Comparison of ENCODE assay signal across 19 cellular contexts in the genomic region with DNA sequence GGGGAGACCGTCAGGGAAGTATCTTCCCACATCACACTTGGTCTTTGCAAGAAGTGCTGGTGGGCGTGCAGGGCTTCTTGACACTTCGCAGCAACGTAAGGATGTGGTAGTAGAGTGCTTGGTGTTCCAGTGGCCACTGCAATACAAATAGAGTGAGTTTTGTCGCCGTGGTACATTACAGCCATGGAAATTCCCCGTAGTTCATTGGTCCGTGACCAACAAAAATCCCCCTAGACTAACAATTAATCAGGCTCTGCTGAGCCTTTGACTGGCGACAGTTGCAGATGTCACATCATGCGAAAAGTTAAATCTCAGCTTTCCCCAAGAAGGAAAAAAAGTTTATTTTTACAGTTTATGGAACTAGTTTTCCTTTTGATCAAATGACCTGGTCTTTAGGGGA.
DNase-seq lines count a peak whose midpoint lies in the region; ATAC-seq and FAIRE-seq lines count a peak whose summit lies in the region.
"Had no signal": no experiment of that assay in that cellular context is flagged by ENCODE, and none has a peak within 500 bp of the region (broad histone marks: within the 10 kb centered on the region; RNA-seq: fewer than 3 reads in every experiment).

No MANE protein-coding gene starts in this region.

- DNase-seq in GM18507 (ENCODE audit: extremely low spot score, insufficient read length, low read depth) (peak; percentile 11), renal cortical epithelial cell (ENCODE audit: low read depth) (peak; percentile 37), T-helper 1 cell (no peak), CD1c-positive myeloid dendritic cell (ENCODE audit: extremely low spot score) (no peak)
- DNase-seq: activated CD4-positive, alpha-beta T cell treated with anti-CD3 and anti-CD28 coated beads, Interleukin-2, amount 10 ng/mL, durations not matched to agents 7 days and 5 days; AML-193; body of pancreas; cortex of kidney; DMS153; mesendoderm; NCI-H1436; NCI-H226; right cardiac atrium; substantia nigra; T-helper 9 cell had no signal

- ATAC-seq in GM21447 (IDR thresholded peaks at IDR 0.05; ENCODE audit: unreplicated experiment) (peak; percentile 39), HG03520 (IDR thresholded peaks at IDR 0.05; ENCODE audit: unreplicated experiment) (peak; percentile 29), HG02642 (IDR thresholded peaks at IDR 0.05; ENCODE audit: poor library complexity, unreplicated experiment) (no peak)
- ATAC-seq: body of pancreas, GM23338, right cardiac atrium had no signal

- peak; percentile 76 for FAIRE-seq in GM18507 (lab: Jason Lieb, UNC)

Comparison
In these comparisons a context has a peak if more than half of its experiments do, and no peak if none do; other contexts are left out.
1. DNase-seq: peak in GM18507 (single experiment) and renal cortical epithelial cell (single experiment); none in T-helper 1 cell (0 of 5) and CD1c-positive myeloid dendritic cell (single experiment).